In genomic region chr11:6943131-6943530, GRCh38 we compare ENCODE assay signal across 22 cellular contexts. TPM values are rescaled to one million over a fixed set of nuclear protein-coding genes. Genes with fewer than 3 reads are reported as not detected.
DNase-seq lines count a peak whose midpoint lies in the region; ATAC-seq and TF ChIP-seq lines count a peak whose summit lies in the region.
"Had no signal": no experiment of that assay in that cellular context is flagged by ENCODE, and none has a peak within 500 bp of the region (broad histone marks: within the 10 kb centered on the region; RNA-seq: fewer than 3 reads in every experiment).

No MANE protein-coding gene starts in this region.

- H4K8ac ChIP-seq in mesendoderm (ENCODE audit: low read depth, low read length): no peak overlapping the region

- H3K4me2 ChIP-seq in fibroblast of lung (ENCODE audit: extremely low read depth, insufficient read depth, low read length): no peak overlapping the region
- H3K4me2 ChIP-seq in osteoblast (ENCODE audit: insufficient read depth, low read length): no peak overlapping the region
- no peak overlapping the region for H3K4me2 ChIP-seq in mesendoderm (ENCODE audit: low read length)
- H3K4me2 ChIP-seq in GM23338: no peak overlapping the region
- H3K4me2 ChIP-seq: A549; BLaER1 treated with 17β-estradiol and CSF1 and Interleukin-3, amounts not matched to agents 10 nM and 100 nM had no signal

- H3K9me3 ChIP-seq in fibroblast of lung (ENCODE audit: control insufficient read depth, insufficient read depth, low read depth, low read length): no peaks in the 10 kb centered on the region
- H3K9me3 ChIP-seq in osteoblast (ENCODE audit: low read depth, low read length): no peaks in the 10 kb centered on the region
- H3K9me3 ChIP-seq: A549; BLaER1 treated with 17β-estradiol and CSF1 and Interleukin-3, amounts not matched to agents 10 nM and 100 nM; HAP-1; SJCRH30 had no signal

- H3K4me3 Mint-ChIP-seq in GM23338: no peak overlapping the region
- H3K4me3 Mint-ChIP-seq: CD4-positive, alpha-beta memory T cell; IgD-negative memory B cell had no signal

- TF ChIP-seq CTCF in fibroblast of lung (conservative IDR thresholded peaks at IDR 0.05 in 1 of 2, IDR thresholded peaks at IDR 0.05 in 1 of 2; ENCODE audit: low read depth in 1 of 2, low read length in 2 of 2) (no peak), osteoblast (IDR thresholded peaks at IDR 0.05; ENCODE audit: extremely low read depth, low read depth, low read length) (no peak), GM23338 (conservative IDR thresholded peaks at IDR 0.05; ENCODE audit: low read depth in 2 of 2) (no peak)

- no peak overlapping the region for H3K56ac ChIP-seq in mesendoderm (ENCODE audit: low read length)

- no peaks in the 10 kb centered on the region for H3K27me3 Mint-ChIP-seq in GM23338 (ENCODE audit: insufficient read depth, low read depth, poor library complexity)
- H3K27me3 Mint-ChIP-seq: CD4-positive, alpha-beta memory T cell; IgD-negative memory B cell had no signal

- H3K18ac ChIP-seq in mesendoderm (ENCODE audit: low read length): no peak overlapping the region

- H3F3A ChIP-seq in GM23338 (replicated peaks; ENCODE audit: low read depth): no peaks in the 10 kb centered on the region

- no peak overlapping the region for H2AK5ac ChIP-seq in mesendoderm (ENCODE audit: low read length)

- H3K36me3 ChIP-seq in fibroblast of lung (ENCODE audit: control insufficient read depth, insufficient read depth, low read length) (no peaks in the 10 kb centered on the region), osteoblast (ENCODE audit: insufficient read depth, low read length) (no peaks in the 10 kb centered on the region), mesendoderm (ENCODE audit: control insufficient read depth, insufficient read depth, low read length) (no peaks in the 10 kb centered on the region), GM23338 (ENCODE audit: insufficient read depth) (peaks cover 31% of the 10 kb centered on the region)
- H3K36me3 ChIP-seq: BLaER1 treated with 17β-estradiol and CSF1 and Interleukin-3, amounts not matched to agents 10 nM and 100 nM; SJCRH30 had no signal

- H3K9me2 ChIP-seq in GM23338 (ENCODE audit: insufficient read depth): no peaks in the 10 kb centered on the region

- no peak overlapping the region for H3K27ac Mint-ChIP-seq in GM23338
- H3K27ac Mint-ChIP-seq: CD4-positive, alpha-beta memory T cell; IgD-negative memory B cell had no signal

- H3K9me3 Mint-ChIP-seq in GM23338: 0 out of 3 replicates have a peak, but pooled peaks cover under 1% of the 10 kb centered on the region
- H3K9me3 Mint-ChIP-seq: CD4-positive, alpha-beta memory T cell; IgD-negative memory B cell had no signal

- H2BK120ac ChIP-seq in mesendoderm (ENCODE audit: low read depth, low read length): no peak overlapping the region

- no peak for ATAC-seq in GM23338
- ATAC-seq: A549 had no signal

- no CpG with 5 or more reads among the region's 3 CpGs for WGBS in mesendoderm (ENCODE audit: extremely low coverage, insufficient coverage, low lambda C conversion rate)

- H3K4me1 Mint-ChIP-seq in GM23338: no peaks in the 10 kb centered on the region
- H3K4me1 Mint-ChIP-seq: CD4-positive, alpha-beta memory T cell had no signal

- no peak overlapping the region for H3K4me3 ChIP-seq in fibroblast of lung (replicated peaks in 1 of 4; ENCODE audit: control extremely low read depth in 1 of 4, insufficient read depth in 1 of 4, low read depth in 3 of 4, low read length in 4 of 4)
- no peak overlapping the region for H3K4me3 ChIP-seq in osteoblast (ENCODE audit: insufficient read depth, low read length)
- H3K4me3 ChIP-seq in mesendoderm (ENCODE audit: low read length): no peak overlapping the region
- no peak overlapping the region for H3K4me3 ChIP-seq in GM23338
- H3K4me3 ChIP-seq: A549; BLaER1 treated with 17β-estradiol and CSF1 and Interleukin-3, amounts not matched to agents 10 nM and 100 nM; HAP-1; SJCRH30 had no signal

- H3K23ac ChIP-seq in mesendoderm (ENCODE audit: low read length): no peak overlapping the region

- no peaks in the 10 kb centered on the region for H3K79me2 ChIP-seq in fibroblast of lung (ENCODE audit: control insufficient read depth, insufficient read depth, low read length)
- H3K79me2 ChIP-seq in osteoblast (ENCODE audit: insufficient read depth, low read length): no peaks in the 10 kb centered on the region
- no peaks in the 10 kb centered on the region for H3K79me2 ChIP-seq in mesendoderm (ENCODE audit: control insufficient read depth, insufficient read depth, low read length)
- no peaks in the 10 kb centered on the region; the same call in 1 of the 2 replicates for H3K79me2 ChIP-seq in GM23338 (replicated peaks; ENCODE audit: insufficient read depth)

- H2BK15ac ChIP-seq in mesendoderm (replicated peaks; ENCODE audit: low read depth): no peak overlapping the region

- DNase-seq in GM03348 (ENCODE audit: low spot score) (peak; percentile 35), amniotic epithelial cell (ENCODE audit: low read depth) (peak; percentile 3), fibroblast of lung (ENCODE audit: low read depth in 2 of 2) (peak; percentile 35 to 36), osteoblast (ENCODE audit: insufficient read length, low spot score, missing footprints) (peak; percentile 58), NCI-H1417 (lab: John Stamatoyannopoulos, UW) (no peak), mesendoderm (no peak), GM23338 (ENCODE audit: low spot score) (no peak)
- no peak for DNase-seq in stimulated activated CD4-positive, alpha-beta T cell treated with anti-CD3 and anti-CD28 coated beads, Interleukin-15, amount 100 ng/mL, for 24 hours
- DNase-seq: CD4-positive, alpha-beta memory T cell; DND-41; NCI-H1417 treated with DMSO at 0.1 percent for 48 hours; NCI-H187; NCI-H2107; NCI-H446 treated with DMSO at 0.1 percent for 48 hours; NCI-H526 treated with DMSO at 0.1 percent for 48 hours; OCI-M1; SJCRH30 had no signal

- no peaks in the 10 kb centered on the region for H3K79me1 ChIP-seq in mesendoderm (ENCODE audit: low read length)

- no peak overlapping the region for H3K4ac ChIP-seq in mesendoderm (ENCODE audit: low read depth, low read length)

- H2AFZ ChIP-seq in fibroblast of lung (ENCODE audit: low read length) (no peak overlapping the region), osteoblast (ENCODE audit: low read length) (no peak overlapping the region), GM23338 (no peak overlapping the region)

- H3K27ac ChIP-seq in fibroblast of lung (ENCODE audit: insufficient read depth, low read length) (no peak overlapping the region), osteoblast (ENCODE audit: low read depth, low read length) (no peak overlapping the region), mesendoderm (ENCODE audit: low read depth, low read length) (no peak overlapping the region), GM23338 (ENCODE audit: low read depth) (no peak overlapping the region)
- H3K27ac ChIP-seq: A549; BLaER1 treated with 17β-estradiol and CSF1 and Interleukin-3, amounts not matched to agents 10 nM and 100 nM; SJCRH30 had no signal

- H3K4me1 ChIP-seq in fibroblast of lung (ENCODE audit: control insufficient read depth, extremely low read depth, insufficient read depth, low read length) (no peaks in the 10 kb centered on the region), osteoblast (ENCODE audit: insufficient read depth, low read length) (no peaks in the 10 kb centered on the region), mesendoderm (ENCODE audit: control insufficient read depth, low read depth, low read length) (no peaks in the 10 kb centered on the region), GM23338 (ENCODE audit: insufficient read depth) (no peaks in the 10 kb centered on the region)
- H3K4me1 ChIP-seq: A549; BLaER1 treated with 17β-estradiol and CSF1 and Interleukin-3, amounts not matched to agents 10 nM and 100 nM; HAP-1; SJCRH30 had no signal

- no peak overlapping the region for H2BK5ac ChIP-seq in mesendoderm (ENCODE audit: low read length)

- no peak overlapping the region for H3K9ac ChIP-seq in fibroblast of lung (ENCODE audit: insufficient read depth, low read length)
- H3K9ac ChIP-seq in mesendoderm (ENCODE audit: low read length): no peak overlapping the region
- H3K9ac ChIP-seq: BLaER1 treated with 17β-estradiol and CSF1 and Interleukin-3, amounts not matched to agents 10 nM and 100 nM had no signal

- no peak overlapping the region for H4K5ac ChIP-seq in mesendoderm (ENCODE audit: low read length)

- H3K27me3 ChIP-seq in fibroblast of lung (ENCODE audit: control insufficient read depth, insufficient read depth, low read length): no peaks in the 10 kb centered on the region
- no peaks in the 10 kb centered on the region for H3K27me3 ChIP-seq in osteoblast (ENCODE audit: insufficient read depth, low read length)
- H3K27me3 ChIP-seq in mesendoderm (ENCODE audit: insufficient read depth, low read length, poor library complexity): no peaks in the 10 kb centered on the region
- H3K27me3 ChIP-seq in GM23338 (ENCODE audit: insufficient read depth): no peaks in the 10 kb centered on the region
- H3K27me3 ChIP-seq: BLaER1 treated with 17β-estradiol and CSF1 and Interleukin-3, amounts not matched to agents 10 nM and 100 nM; SJCRH30 had no signal

- peaks cover 28% of the 10 kb centered on the region for H3K36me3 Mint-ChIP-seq in GM23338 (ENCODE audit: low read depth)
- H3K36me3 Mint-ChIP-seq: CD4-positive, alpha-beta memory T cell; IgD-negative memory B cell had no signal

- H4K20me1 ChIP-seq in fibroblast of lung (ENCODE audit: control insufficient read depth, extremely low read depth, insufficient read depth, low read length) (no peaks in the 10 kb centered on the region), osteoblast (ENCODE audit: insufficient read depth, low read length) (no peaks in the 10 kb centered on the region), GM23338 (replicated peaks; ENCODE audit: insufficient read depth) (no peaks in the 10 kb centered on the region; the same call in none of the 2 replicates)
- H4K20me1 ChIP-seq: BLaER1 treated with 17β-estradiol and CSF1 and Interleukin-3, amounts not matched to agents 10 nM and 100 nM had no signal

RNA-seq across cellular contexts. Expression of gene ZNF215, which starts 16.9 kb away (rescaled TPM):
- total RNA-seq in fibroblast of lung (3.6 and 4.1 TPM in 2 replicates), osteoblast (4.3 and 5.0 TPM in 2 replicates)
- polyA plus RNA-seq in fibroblast of lung (2.7 and 3.8 TPM in 2 replicates), GM23338 (2016; fragmentation: Nextera tagmentation; extraction: Ambion mirVana) (17.3 and 17.6 TPM in 2 replicates)
- polyA plus RNA-seq in fibroblast of lung (2012): 1.8 and 2.6 TPM in 2 replicates
- 1.0 TPM in 1 of 2 replicates, not detected in the other for polyA minus RNA-seq in fibroblast of lung (ENCODE audit: low replicate concordance)
- polyA plus RNA-seq in mesendoderm (2013, experiment 1 of 2): 10.1 TPM
- 9.9 TPM for polyA plus RNA-seq in mesendoderm (2013, experiment 2 of 2)
- 18.8 and 20.8 TPM in 2 replicates for total RNA-seq in GM23338 (2014; rRNA removed; shearing (Covaris generic))
- total RNA-seq: CD4-positive, alpha-beta memory T cell; SJCRH30 had no signal
- polyA plus RNA-seq: CD4-positive, alpha-beta memory T cell had no signal

RNA-seq across cellular contexts. Expression of gene OR2D3, which starts 22.3 kb away (rescaled TPM):
- total RNA-seq in fibroblast of lung (not detected in 2 replicates), osteoblast (not detected in 2 replicates)
- polyA plus RNA-seq in fibroblast of lung (not detected in 2 replicates), GM23338 (2016; fragmentation: Nextera tagmentation; extraction: Ambion mirVana) (0.21 and 0.65 TPM in 2 replicates)
- not detected in 2 replicates for polyA plus RNA-seq in fibroblast of lung (2012)
- polyA minus RNA-seq in fibroblast of lung (ENCODE audit: low replicate concordance): not detected in 2 replicates
- not detected for polyA plus RNA-seq in mesendoderm (2013, experiment 1 of 2)
- polyA plus RNA-seq in mesendoderm (2013, experiment 2 of 2): not detected
- not detected in 2 replicates for total RNA-seq in GM23338 (2014; rRNA removed; shearing (Covaris generic))
- total RNA-seq: CD4-positive, alpha-beta memory T cell; M059J; SJCRH30 had no signal
- polyA plus RNA-seq: A549; CD4-positive, alpha-beta memory T cell; IgD-negative memory B cell had no signal

RNA-seq across cellular contexts. Expression of gene OR2D2, which starts 50.8 kb away (rescaled TPM):
- total RNA-seq in fibroblast of lung: 0.26 and 0.33 TPM in 2 replicates
- polyA plus RNA-seq in fibroblast of lung: not detected in 2 replicates
- not detected in 2 replicates for polyA plus RNA-seq in fibroblast of lung (2012)
- polyA minus RNA-seq in fibroblast of lung (ENCODE audit: low replicate concordance): not detected in 2 replicates
- 0.36 and 0.88 TPM in 2 replicates for total RNA-seq in osteoblast
- not detected for polyA plus RNA-seq in mesendoderm (2013, experiment 1 of 2)
- polyA plus RNA-seq in mesendoderm (2013, experiment 2 of 2): not detected
- total RNA-seq in GM23338 (2014; rRNA removed; shearing (Covaris generic)): 0.24 and 1.3 TPM in 2 replicates
- 0.24 TPM in 1 of 2 replicates, not detected in the other for polyA plus RNA-seq in GM23338 (2016; fragmentation: Nextera tagmentation; extraction: Ambion mirVana)
- total RNA-seq: CD4-positive, alpha-beta memory T cell; M059J; SJCRH30 had no signal
- polyA plus RNA-seq: A549; CD4-positive, alpha-beta memory T cell; IgD-negative memory B cell had no signal

Comparison
In these comparisons a context has a peak if more than half of its experiments do, and no peak if none do; other contexts are left out.
1. DNase-seq: peak in GM03348 (single experiment), amniotic epithelial cell (single experiment), fibroblast of lung (2 of 2) and osteoblast (single experiment); none in NCI-H1417 (0 of 3), mesendoderm (single experiment), GM23338 (single experiment) and stimulated activated CD4-positive, alpha-beta T cell treated with anti-CD3 and anti-CD28 coated beads, Interleukin-15, amount 100 ng/mL, for 24 hours (single experiment).